ENCODE assay signal across 8 cellular contexts in the genomic region with DNA sequence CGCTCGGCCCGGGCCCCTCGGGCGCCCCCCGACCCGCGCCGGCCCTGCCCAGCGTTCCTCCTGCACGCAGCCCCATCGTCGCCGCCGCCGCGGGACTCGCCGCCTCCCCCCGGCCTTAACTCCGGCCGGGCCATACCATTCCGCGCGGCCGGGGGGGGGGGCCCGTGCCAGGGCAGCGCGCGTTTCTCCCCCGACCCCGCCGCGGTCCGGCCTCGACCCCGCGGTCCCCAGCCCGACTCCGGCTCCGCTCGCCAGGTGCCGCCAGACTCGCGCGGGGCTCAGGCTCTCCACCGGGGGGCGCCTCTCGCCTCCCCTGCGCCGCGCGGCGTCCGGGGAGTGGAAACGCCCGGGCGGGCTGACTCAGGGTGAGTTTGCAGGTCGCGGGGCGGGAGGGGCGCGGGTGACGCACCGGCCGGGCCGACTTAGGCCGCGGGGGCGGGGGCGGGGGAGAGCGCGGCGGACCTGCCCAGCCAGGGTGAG. TPM values are rescaled to one million over a fixed set of nuclear protein-coding genes. Genes with fewer than 3 reads are reported as not detected.
DNase-seq lines count a peak whose midpoint lies in the region; ATAC-seq and TF ChIP-seq lines count a peak whose summit lies in the region.

Gene SRXN1 (minus strand): TSS at position 91 of the 480 bp plus-strand sequence. CDS start 15 bp downstream, at position 76.

- H3K27ac ChIP-seq in adipose tissue (ENCODE audit: low read depth, low read length) (peak within 1 kb of the TSS; percentile 25), heart right ventricle (peak within 1 kb of the TSS; percentile 86 to 98 (median 93)), upper lobe of right lung (peak within 1 kb of the TSS; percentile 90)

- CTCF ChIA-PET in T-cell (lab: Charles Lee): no interaction called here

- peak within 1 kb of the TSS; percentile 59 for H3K9ac ChIP-seq in ES-I3 (ENCODE audit: low read depth, low read length)

- H3K27ac Mint-ChIP-seq in T-cell (peak within 1 kb of the TSS; percentile 75 to 80), progenitor cell of endocrine pancreas (peak within 1 kb of the TSS; percentile 85)

- intact Hi-C loops in heart right ventricle (cut with DNase I) (loop anchor here in 6 of 10 donors (2.0 to 10.0 kb wide), 5 partner anchors 74 to 298 kb away; no protein-coding TSS in a partner anchor), upper lobe of right lung (cut with DNase I) (no loop called here)

- POLR2A ChIA-PET in T-cell (lab: Charles Lee): no interaction called here

- peak; percentile 39 to 79 (median 70) for TF ChIP-seq CTCF in heart right ventricle (IDR thresholded peaks at IDR 0.05)
- TF ChIP-seq CTCF in progenitor cell of endocrine pancreas (IDR thresholded peaks at IDR 0.05; ENCODE audit: unreplicated experiment): peak; percentile 72
- TF ChIP-seq CTCF in upper lobe of right lung (IDR thresholded peaks at IDR 0.05): peak; percentile 46

- H3K9me3 ChIP-seq in ES-I3 (ENCODE audit: control insufficient read depth, insufficient read depth, low read length) (no peaks in the 10 kb centered on the region), heart right ventricle (peaks cover 0 to under 1% (median 0%) of the 10 kb centered on the region in 11 donors), upper lobe of right lung (no peaks in the 10 kb centered on the region)

- no peaks in the 10 kb centered on the region for H3K27me3 ChIP-seq in heart right ventricle
- peaks cover 4% of the 10 kb centered on the region for H3K27me3 ChIP-seq in upper lobe of right lung

- H3K4me3 ChIP-seq in heart right ventricle: peak within 1 kb of the TSS; percentile 36 to 87 (median 76)
- H3K4me3 ChIP-seq in upper lobe of right lung: peak within 1 kb of the TSS; percentile 84

- ATAC-seq in GM21619 (IDR thresholded peaks at IDR 0.05; ENCODE audit: unreplicated experiment): peak; percentile 82
- peak; percentile 91 to 95 (median 92) for ATAC-seq in T-cell (replicated peaks in 1 of 4)
- ATAC-seq in heart right ventricle: peak; percentile 92 to 96 (median 96)
- ATAC-seq in upper lobe of right lung: peak; percentile 95

- H3K4me3 Mint-ChIP-seq in T-cell (peak within 1 kb of the TSS; percentile 70 to 81 (median 78)), progenitor cell of endocrine pancreas (ENCODE audit: low read depth) (peak within 1 kb of the TSS; percentile 73)

- H3K4me1 ChIP-seq in ES-I3 (ENCODE audit: insufficient read depth, low read length) (peaks cover 26% of the 10 kb centered on the region), heart right ventricle (peaks cover 6 to 48% (median 22%) of the 10 kb centered on the region in 9 donors), upper lobe of right lung (peaks cover 11% of the 10 kb centered on the region)

- DNase-seq in KG1 (lab: John Stamatoyannopoulos, UW) (peak; percentile 62), T-cell (peak; percentile 36 to 75 (median 62)), heart right ventricle (peak; percentile 91 to 93), progenitor cell of endocrine pancreas (ENCODE audit: low spot score, unreplicated experiment) (peak; percentile 88), upper lobe of right lung (peak; percentile 97)

- peaks cover 8 to 22% of the 10 kb centered on the region in 2 donors for H3K27me3 Mint-ChIP-seq in T-cell
- peaks cover 39% of the 10 kb centered on the region for H3K27me3 Mint-ChIP-seq in progenitor cell of endocrine pancreas

- H3K4me1 Mint-ChIP-seq in T-cell (peaks cover 9 to 38% (median 25%) of the 10 kb centered on the region in 3 donors), progenitor cell of endocrine pancreas (ENCODE audit: low read depth) (peaks cover 12% of the 10 kb centered on the region)

- no peaks in the 10 kb centered on the region for H3K9me3 Mint-ChIP-seq in T-cell
- no peaks in the 10 kb centered on the region for H3K9me3 Mint-ChIP-seq in progenitor cell of endocrine pancreas (ENCODE audit: low read depth)

- H3K36me3 Mint-ChIP-seq in T-cell: peaks cover 10% of the 10 kb centered on the region
- peaks cover 14% of the 10 kb centered on the region for H3K36me3 Mint-ChIP-seq in progenitor cell of endocrine pancreas (ENCODE audit: insufficient read depth)

- 0 to 1% (median 1%) methylated on average over 45 to 73 of the region's 74 CpGs for WGBS in adipose tissue, 3 donors
- WGBS in heart right ventricle, 2 donors: 1% methylated on average over 41 to 68 of the region's 74 CpGs

- H3K36me3 ChIP-seq in ES-I3 (ENCODE audit: insufficient read depth, low read length) (peaks cover 9% of the 10 kb centered on the region; the same call in 1 of the 2 replicates), heart right ventricle (peaks cover 0 to 31% (median 16%) of the 10 kb centered on the region in 9 donors), upper lobe of right lung (peaks cover 13% of the 10 kb centered on the region)

RNA-seq across cellular contexts. Expression of gene SRXN1, which starts in this region (rescaled TPM):
- total RNA-seq in T-cell (10 to 100 TPM in 1 of 5 donors, 1 to 10 TPM in 4; 1.5 to 10.1 (median 7.3) TPM), heart right ventricle (10 to 100 TPM; 21.4 to 42.0 (median 30.9) TPM), progenitor cell of endocrine pancreas (12.0 and 13.8 TPM in 2 replicates), upper lobe of right lung (41.2 TPM)
- polyA plus RNA-seq in adipose tissue (10 to 100 TPM; 13.3 to 26.1 (median 20.7) TPM), heart right ventricle (10 to 100 TPM; 11.9 to 32.8 TPM)

Comparison
In these comparisons a context has a peak if more than half of its experiments do, and no peak if none do; other contexts are left out.
1. Peak in every context shown above with its lines: DNase-seq, ATAC-seq, H3K4me3 ChIP-seq and H3K27ac ChIP-seq.
2. H3K27ac ChIP-seq: peak in every context shown above with its lines; median percentile 93 in heart right ventricle; 90 in upper lobe of right lung; 25 in adipose tissue.